In the genomic region with DNA sequence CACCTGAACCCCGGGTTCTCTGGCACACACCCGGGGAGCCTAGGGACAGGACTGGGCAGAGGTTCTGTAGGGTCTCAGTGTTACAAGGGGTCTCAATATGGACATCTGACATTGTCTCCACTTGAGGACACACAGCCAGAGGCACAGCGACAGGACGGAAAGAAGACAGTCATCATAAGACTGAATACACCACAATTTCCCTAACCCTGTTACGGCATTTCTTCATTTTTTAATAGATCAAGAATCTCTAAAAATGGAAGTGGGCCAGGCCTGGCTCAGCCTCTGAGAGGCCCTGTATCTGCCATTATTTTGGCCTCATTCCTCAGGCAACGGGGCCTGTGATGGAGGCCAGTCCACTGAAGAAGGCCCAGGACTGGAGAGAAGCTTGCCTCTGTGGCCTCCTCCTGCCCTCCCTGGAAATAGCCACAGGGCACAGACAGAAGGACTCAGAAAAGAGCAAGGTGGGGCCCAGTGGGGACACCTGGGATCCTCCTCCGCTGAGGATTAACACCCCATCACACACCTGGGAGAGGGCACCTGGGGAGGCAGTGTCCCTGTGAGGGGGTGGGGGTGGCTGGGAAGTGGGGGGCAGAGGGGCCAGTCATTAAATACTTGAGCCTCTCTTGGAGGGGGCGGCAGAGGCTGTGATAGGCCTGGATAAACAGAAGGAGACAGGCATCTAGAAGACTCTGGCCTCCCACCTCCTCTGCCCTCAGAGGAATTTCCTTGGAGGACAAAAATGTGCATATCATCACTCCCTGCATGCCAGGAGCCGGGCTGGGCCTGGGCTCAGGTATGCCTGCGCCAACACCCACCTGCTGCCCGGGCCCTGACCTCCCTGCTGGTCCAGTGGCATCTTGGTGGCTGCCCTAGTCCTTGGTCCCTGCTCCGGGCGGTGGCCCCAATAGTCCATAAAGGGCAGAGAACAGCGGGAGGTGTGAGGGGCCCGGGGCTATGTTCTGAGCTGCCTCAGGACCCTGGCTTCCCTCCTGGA, we compare ENCODE assay signal across 9 cellular contexts. TPM values are rescaled to one million over a fixed set of nuclear protein-coding genes. Genes with fewer than 3 reads are reported as not detected.
DNase-seq lines count a peak whose midpoint lies in the region; ATAC-seq and TF ChIP-seq lines count a peak whose summit lies in the region.
"Had no signal": no experiment of that assay in that cellular context is flagged by ENCODE, and none has a peak within 500 bp of the region (broad histone marks: within the 10 kb centered on the region; RNA-seq: fewer than 3 reads in every experiment).

No MANE protein-coding gene starts in this region.

- CTCF ChIA-PET in CD8-positive, alpha-beta memory T cell (lab: Charles Lee), result interaction anchor here (1.0 to 3.6 kb wide), 8 partner anchors 9 to 258 kb away, joined by 3 to 22 read pairs (median 6); partner anchors contain the start of genes ANAPC16, ASCC1 and SPOCK2
- CTCF ChIA-PET in HCT116 (lab: Charles Lee), result interaction anchor here (1.0 kb wide), 1 partner anchor 46 kb away, joined by 3 read pairs; no protein-coding TSS in a partner anchor

- TF ChIP-seq POLR2A in HCT116 (IDR thresholded peaks at IDR 0.05; ENCODE audit: borderline replicate concordance, extremely low read depth, insufficient read depth, insufficient read length), result no peak

- peak overlapping the region; percentile 47 for H3K4me2 ChIP-seq in HCT116 (ENCODE audit: low read length)

- H2AFZ ChIP-seq in HCT116 (ENCODE audit: low read depth, low read length, poor library complexity, severe bottlenecking), result no peak overlapping the region

- ATAC-seq in HCT116 (peak; percentile 68), natural killer cell (no peak), HG03025 (IDR thresholded peaks at IDR 0.05; ENCODE audit: low FRiP score, unreplicated experiment) (no peak), GM21529 (IDR thresholded peaks at IDR 0.05; ENCODE audit: unreplicated experiment) (no peak)
- ATAC-seq in activated naive CD8-positive, alpha-beta T cell treated with anti-CD3 and anti-CD28 coated beads, Interleukin-2, amount 50 U/mL, for 24 hours, result peak; percentile 2
- ATAC-seq: left colon had no signal

- peaks cover 0 to 3% (median 0%) of the 10 kb centered on the region in 5 donors for H3K9me3 Mint-ChIP-seq in CD8-positive, alpha-beta memory T cell
- H3K9me3 Mint-ChIP-seq in activated naive CD8-positive, alpha-beta T cell treated with anti-CD3 and anti-CD28 coated beads, Interleukin-2, amount 50 U/mL, for 24 hours, result no peaks in the 10 kb centered on the region
- H3K9me3 Mint-ChIP-seq in natural killer cell, result no peaks in the 10 kb centered on the region

- peaks cover 0 to 75% (median 20%) of the 10 kb centered on the region in 3 donors for H3K36me3 Mint-ChIP-seq in CD8-positive, alpha-beta memory T cell
- peaks cover 25% of the 10 kb centered on the region for H3K36me3 Mint-ChIP-seq in activated naive CD8-positive, alpha-beta T cell treated with anti-CD3 and anti-CD28 coated beads, Interleukin-2, amount 50 U/mL, for 24 hours (ENCODE audit: low read depth)
- H3K36me3 Mint-ChIP-seq in natural killer cell, result no peaks in the 10 kb centered on the region

- no peak for TF ChIP-seq CTCF in HCT116 (IDR thresholded peaks at IDR 0.05 in 2 of 3, conservative IDR thresholded peaks at IDR 0.05 in 1 of 3; ENCODE audit: borderline replicate concordance in 1 of 3, insufficient read depth in 1 of 3, low read depth in 2 of 3, low read length in 2 of 3)
- no peak for TF ChIP-seq CTCF in natural killer cell (IDR thresholded peaks at IDR 0.05)

- intact Hi-C loops in HCT116 (cut with micrococcal nuclease) (no loop called here), natural killer cell (cut with micrococcal nuclease) (no loop called here)

- POLR2A ChIA-PET in CD8-positive, alpha-beta memory T cell (lab: Charles Lee), result interaction anchor here (0.5 to 1.8 kb wide), 6 partner anchors 8 to 195 kb away, joined by 3 to 21 read pairs (median 4); partner anchors contain the start of gene SPOCK2
- POLR2A ChIA-PET in HCT116 (lab: Charles Lee), result no interaction called here

- H3K79me2 ChIP-seq in HCT116 (ENCODE audit: insufficient read depth, low read length), result no peaks in the 10 kb centered on the region

- no peaks in the 10 kb centered on the region for H3K27me3 ChIP-seq in CD8-positive, alpha-beta memory T cell (ENCODE audit: insufficient read depth, low read length, poor library complexity, severe bottlenecking)
- H3K27me3 ChIP-seq in HCT116 (ENCODE audit: insufficient read depth, low read length), result no peaks in the 10 kb centered on the region

- H3K9me3 ChIP-seq in CD8-positive, alpha-beta memory T cell (ENCODE audit: low read length), result no peaks in the 10 kb centered on the region
- no peaks in the 10 kb centered on the region for H3K9me3 ChIP-seq in HCT116 (ENCODE audit: control insufficient read depth in 1 of 2, insufficient read depth in 1 of 2, low read depth in 1 of 2, low read length in 2 of 2)

- H3K36me3 ChIP-seq in CD8-positive, alpha-beta memory T cell (ENCODE audit: insufficient read depth, low read length), result peaks cover 13% of the 10 kb centered on the region
- no peaks in the 10 kb centered on the region for H3K36me3 ChIP-seq in HCT116 (ENCODE audit: control insufficient read depth in 1 of 2, insufficient read depth in 2 of 2, low read length in 2 of 2)
- H3K36me3 ChIP-seq: WERI-Rb-1 had no signal

- peak overlapping the region; percentile 36 for H3K4me3 ChIP-seq in CD8-positive, alpha-beta memory T cell (ENCODE audit: low read length)
- no peak overlapping the region for H3K4me3 ChIP-seq in HCT116 (replicated peaks in 1 of 2; ENCODE audit: low read depth in 1 of 2, low read length in 2 of 2)

- DNase-seq in CD8-positive, alpha-beta memory T cell, result peak in 1 of 5 donors; percentile 34
- DNase-seq in HCT116 (ENCODE audit: low read depth, low spot score) (no peak), natural killer cell (no peak), HK-2 (ENCODE audit: unreplicated experiment) (no peak)
- no peak for DNase-seq in activated naive CD8-positive, alpha-beta T cell treated with anti-CD3 and anti-CD28 coated beads, Interleukin-2, amount 50 U/mL, for 24 hours
- DNase-seq: WERI-Rb-1 had no signal

- peak overlapping the region; percentile 86 to 93 (median 90) for H3K4me3 Mint-ChIP-seq in CD8-positive, alpha-beta memory T cell
- H3K4me3 Mint-ChIP-seq in activated naive CD8-positive, alpha-beta T cell treated with anti-CD3 and anti-CD28 coated beads, Interleukin-2, amount 50 U/mL, for 24 hours, result peak overlapping the region; percentile 45
- peak overlapping the region; percentile 65 for H3K4me3 Mint-ChIP-seq in natural killer cell

- H3K4me1 ChIP-seq in CD8-positive, alpha-beta memory T cell (ENCODE audit: insufficient read depth, low read length), result peaks cover 95% of the 10 kb centered on the region
- peaks cover 22 to 31% of the 10 kb centered on the region in 2 experiments for H3K4me1 ChIP-seq in HCT116 (ENCODE audit: control insufficient read depth in 1 of 2, insufficient read depth in 2 of 2, low read length in 2 of 2)

- peaks cover 86 to 97% (median 96%) of the 10 kb centered on the region in 3 donors for H3K4me1 Mint-ChIP-seq in CD8-positive, alpha-beta memory T cell
- peaks cover 94% of the 10 kb centered on the region for H3K4me1 Mint-ChIP-seq in activated naive CD8-positive, alpha-beta T cell treated with anti-CD3 and anti-CD28 coated beads, Interleukin-2, amount 50 U/mL, for 24 hours
- peaks cover 70 to 80% of the 10 kb centered on the region in 2 donors for H3K4me1 Mint-ChIP-seq in natural killer cell

- no peaks in the 10 kb centered on the region for H4K20me1 ChIP-seq in HCT116 (ENCODE audit: insufficient read depth)

- RAD21 ChIA-PET in HCT116 (lab: Charles Lee; ENCODE audit: low non-redundant PET in 1 of 2, low total read pairs in 2 of 2, uncharacterized antibody in 2 of 2, unreplicated experiment in 2 of 2), result interaction anchor here in 1 of 2 experiments (0.7 kb wide), 1 partner anchor 192 kb away, joined by 3 read pairs; no protein-coding TSS in a partner anchor

- no peaks in the 10 kb centered on the region for H3K9me2 ChIP-seq in HCT116 (ENCODE audit: insufficient read depth)

- TF ChIP-seq RAD21 in HCT116 (IDR thresholded peaks at IDR 0.05; ENCODE audit: low read depth), result no peak

- H3K27ac Mint-ChIP-seq in CD8-positive, alpha-beta memory T cell, result peak overlapping the region; percentile 77 to 99 (median 96)
- H3K27ac Mint-ChIP-seq in activated naive CD8-positive, alpha-beta T cell treated with anti-CD3 and anti-CD28 coated beads, Interleukin-2, amount 50 U/mL, for 24 hours, result peak overlapping the region; percentile 89
- peak overlapping the region; percentile 74 to 76 for H3K27ac Mint-ChIP-seq in natural killer cell

- H3K27me3 Mint-ChIP-seq in CD8-positive, alpha-beta memory T cell, result peaks cover 0 to 6% of the 10 kb centered on the region in 2 donors
- no peaks in the 10 kb centered on the region for H3K27me3 Mint-ChIP-seq in activated naive CD8-positive, alpha-beta T cell treated with anti-CD3 and anti-CD28 coated beads, Interleukin-2, amount 50 U/mL, for 24 hours
- no peaks in the 10 kb centered on the region for H3K27me3 Mint-ChIP-seq in natural killer cell (ENCODE audit: low read depth in 2 of 2)

- H3K9ac ChIP-seq in HCT116 (ENCODE audit: low read length), result 0 out of 2 replicates have a peak overlapping the region, but pooled peaks have one; percentile 32

- H3K27ac ChIP-seq in CD8-positive, alpha-beta memory T cell (ENCODE audit: low read depth, low read length), result no peak overlapping the region
- peak overlapping the region; percentile 19 for H3K27ac ChIP-seq in HCT116 (ENCODE audit: low read depth, low read length)
- H3K27ac ChIP-seq: WERI-Rb-1 had no signal

- BruUV-seq in HCT116 (replicated peaks; lab: Mats Ljungman, UMichigan), result no TSS peak

TF ChIP-seq in HCT116, 20 proteins besides CTCF, POLR2A, EP300 and RAD21:
- TF ChIP-seq SIN3A (IDR thresholded peaks at IDR 0.05; ENCODE audit: low read depth), result no peak
- no peak for TF ChIP-seq ZNF274 (IDR thresholded peaks at IDR 0.05; ENCODE audit: low read depth, low read length)
- TF ChIP-seq POLR2AphosphoS5 (IDR thresholded peaks at IDR 0.05; ENCODE audit: low read depth, low read length), result no peak

RNA-seq across cellular contexts. Expression of gene SPOCK2, which starts 8.0 kb away (rescaled TPM):
- 10 to 100 TPM; 63.0 to 69.2 TPM for total RNA-seq in CD8-positive, alpha-beta memory T cell
- 202 TPM for polyA plus RNA-seq in CD8-positive, alpha-beta memory T cell
- total RNA-seq in HCT116 (2021; ENCODE audit: unreplicated experiment) (1.1 TPM), natural killer cell (100 to 1,000 TPM; 258 to 329 (median 293) TPM)
- polyA plus RNA-seq in HCT116 (2012), result 0.25 and 0.57 TPM in 2 replicates

Comparison
In these comparisons a context has a peak if more than half of its experiments do, and no peak if none do; other contexts are left out.
1. ATAC-seq: peak in HCT116 (single experiment) and activated naive CD8-positive, alpha-beta T cell treated with anti-CD3 and anti-CD28 coated beads, Interleukin-2, amount 50 U/mL, for 24 hours (single experiment); none in natural killer cell (0 of 3), HG03025 (single experiment) and GM21529 (single experiment).
2. RNA of gene SPOCK2, which starts 8.0 kb away (total RNA-seq): 258 to 329 TPM in natural killer cell and 63.0 to 69.2 TPM in CD8-positive, alpha-beta memory T cell; 1.1 TPM in HCT116 (single experiment); every median in the first group is over 10 times any median in the second.
3. Peak in every context shown above with its lines, with median percentiles within 50 percentile points of each other: H3K27ac Mint-ChIP-seq and H3K4me3 Mint-ChIP-seq.